36 cellular contexts compared by ENCODE assay signal in genomic region chr20:33180169-33180568, GRCh38. TPM values are rescaled to one million over a fixed set of nuclear protein-coding genes. Genes with fewer than 3 reads are reported as not detected.
"Had no signal": no experiment of that assay in that cellular context is flagged by ENCODE, and none has a peak within 500 bp of the region (broad histone marks: within the 10 kb centered on the region; RNA-seq: fewer than 3 reads in every experiment).

No MANE protein-coding gene starts in this region.

- ATAC-seq: naive thymus-derived CD4-positive, alpha-beta T cell; natural killer cell; pancreas; psoas muscle; right cardiac atrium; sciatic nerve; stimulated activated memory B cell treated with anti-CD40 and anti-IgM and Interleukin-4, amounts not matched to agents 10 μg/mL and 1 μg/mL and 100 μg/mL, for 72 hours; stimulated activated naive CD8-positive, alpha-beta T cell treated with anti-CD3 and anti-CD28 coated beads, Interleukin-15, amount 100 ng/mL, for 72 hours; stimulated activated naive CD8-positive, alpha-beta T cell treated with anti-CD3 and anti-CD28 coated beads, Interleukin-15, Interleukin-2, amounts not matched to agents 100 U/mL and 50 U/mL, for 24 hours had no signal

- H3K4me3 Mint-ChIP-seq: naive thymus-derived CD4-positive, alpha-beta T cell; natural killer cell; nephron; stimulated activated memory B cell treated with anti-CD40 and anti-IgM and Interleukin-4, amounts not matched to agents 10 μg/mL and 1 μg/mL and 100 μg/mL, for 72 hours; stimulated activated naive CD8-positive, alpha-beta T cell treated with anti-CD3 and anti-CD28 coated beads, Interleukin-15, amount 100 ng/mL, for 72 hours had no signal

- H3K27me3 Mint-ChIP-seq: naive thymus-derived CD4-positive, alpha-beta T cell; stimulated activated memory B cell treated with anti-CD40 and anti-IgM and Interleukin-4, amounts not matched to agents 10 μg/mL and 1 μg/mL and 100 μg/mL, for 72 hours had no signal

- H3K27ac Mint-ChIP-seq: naive thymus-derived CD4-positive, alpha-beta T cell; natural killer cell; nephron; stimulated activated memory B cell treated with anti-CD40 and anti-IgM and Interleukin-4, amounts not matched to agents 10 μg/mL and 1 μg/mL and 100 μg/mL, for 72 hours; stimulated activated naive CD8-positive, alpha-beta T cell treated with anti-CD3 and anti-CD28 coated beads, Interleukin-15, amount 100 ng/mL, for 72 hours had no signal

- H3K27ac ChIP-seq: neutrophil, pancreas, psoas muscle, skin epidermis, spleen, thoracic aorta, tibial nerve, upper lobe of left lung, vagina had no signal

- H3K36me3 Mint-ChIP-seq: natural killer cell; stimulated activated memory B cell treated with anti-CD40 and anti-IgM and Interleukin-4, amounts not matched to agents 10 μg/mL and 1 μg/mL and 100 μg/mL, for 72 hours had no signal

- H3K4me1 ChIP-seq: pancreas, psoas muscle, spleen, upper lobe of left lung, vagina had no signal

- H3K27me3 ChIP-seq: pancreas, spleen, thyroid gland, tibial nerve, upper lobe of left lung, vagina had no signal

- H3K4me2 ChIP-seq: smooth muscle cell had no signal

- DNase-seq: naive thymus-derived CD4-positive, alpha-beta T cell; natural killer cell; nucleus accumbens; psoas muscle; right cardiac atrium; spleen; stimulated activated CD4-positive, alpha-beta T cell treated with anti-CD3 and anti-CD28 coated beads, Interleukin-12 subunit alpha, Interleukin-12 subunit beta, amount 100 ng/mL, for 4 hours; stimulated activated CD4-positive, alpha-beta T cell treated with anti-CD3 and anti-CD28 coated beads, Interleukin-1b, Interleukin-23, amount 100 ng/mL, for 48 hours; stimulated activated CD4-positive, alpha-beta T cell treated with anti-CD3 and anti-CD28 coated beads, Interleukin-4, amount 100 ng/mL, for 1 hour; stimulated activated CD4-positive, alpha-beta T cell treated with anti-CD3 and anti-CD28 coated beads, Interleukin-4, amount 100 ng/mL, for 4 hours; stimulated activated CD8-positive, alpha-beta memory T cell treated with anti-CD3 and anti-CD28 coated beads, Interleukin-4, amount 100 ng/mL, for 48 hours; stimulated activated naive CD4-positive, alpha-beta T cell; stimulated activated naive CD8-positive, alpha-beta T cell treated with anti-CD3 and anti-CD28 coated beads, Interleukin-15, amount 100 ng/mL, for 72 hours; stimulated activated naive CD8-positive, alpha-beta T cell treated with anti-CD3 and anti-CD28 coated beads, Interleukin-15, Interleukin-2, amounts not matched to agents 100 U/mL and 50 U/mL, for 24 hours; substantia nigra; thyroid gland; trophoblast cell; upper lobe of left lung had no signal

- H3K9me3 ChIP-seq: neutrophil, pancreas, thoracic aorta, thyroid gland, upper lobe of left lung, vagina had no signal

- H3K36me3 ChIP-seq: neutrophil, pancreas, spleen, thoracic aorta, thyroid gland, tibial nerve, upper lobe of left lung, vagina had no signal

- H3K9me3 Mint-ChIP-seq: natural killer cell had no signal

- FAIRE-seq: pancreas, urothelium cell line had no signal

- H3K4me1 Mint-ChIP-seq: naive thymus-derived CD4-positive, alpha-beta T cell; natural killer cell; nephron; stimulated activated memory B cell treated with anti-CD40 and anti-IgM and Interleukin-4, amounts not matched to agents 10 μg/mL and 1 μg/mL and 100 μg/mL, for 72 hours; stimulated activated naive CD8-positive, alpha-beta T cell treated with anti-CD3 and anti-CD28 coated beads, Interleukin-15, amount 100 ng/mL, for 72 hours had no signal

- H3K4me3 ChIP-seq: pancreas, psoas muscle, skin epidermis, smooth muscle cell, spleen, thoracic aorta, thyroid gland, tibial nerve, upper lobe of left lung, vagina had no signal

RNA-seq across cellular contexts. Expression of gene BPIFA2, which starts 12.2 kb away (rescaled TPM):
- total RNA-seq: naive thymus-derived CD4-positive, alpha-beta T cell; natural killer cell; omental fat pad; osteocyte; pancreas; progenitor cell of endocrine pancreas; psoas muscle; renal cortical epithelial cell; right cardiac atrium; sciatic nerve; smooth muscle cell; spleen; temporal lobe; thoracic aorta; thyroid gland; upper lobe of left lung; ureter; vagina had no signal
- polyA plus RNA-seq: naive thymus-derived CD4-positive, alpha-beta T cell; neural cell; pancreas; psoas muscle; right cardiac atrium; smooth muscle cell; spleen had no signal

RNA-seq across cellular contexts. Expression of gene BPIFA3, which starts 37.0 kb away (rescaled TPM):
- total RNA-seq: naive thymus-derived CD4-positive, alpha-beta T cell; natural killer cell; omental fat pad; osteocyte; pancreas; progenitor cell of endocrine pancreas; psoas muscle; renal cortical epithelial cell; right cardiac atrium; sciatic nerve; smooth muscle cell; spleen; temporal lobe; thoracic aorta; thyroid gland; tibial nerve; upper lobe of left lung; ureter; vagina had no signal
- polyA plus RNA-seq: naive thymus-derived CD4-positive, alpha-beta T cell; neural cell; pancreas; psoas muscle; right cardiac atrium; smooth muscle cell; spleen had no signal

RNA-seq across cellular contexts. Expression of gene BPIFA1, which starts 55.6 kb away (rescaled TPM):
- total RNA-seq: naive thymus-derived CD4-positive, alpha-beta T cell; natural killer cell; omental fat pad; osteocyte; pancreas; progenitor cell of endocrine pancreas; psoas muscle; renal cortical epithelial cell; right cardiac atrium; sciatic nerve; smooth muscle cell; spleen; temporal lobe; thoracic aorta; thyroid gland; tibial nerve; ureter; vagina had no signal
- polyA plus RNA-seq: naive thymus-derived CD4-positive, alpha-beta T cell; neural cell; pancreas; psoas muscle; right cardiac atrium; smooth muscle cell; spleen had no signal
